Comparison of ENCODE assay signal across 1 cellular context in genomic region chr20:1382670-1383069, GRCh38.
TF ChIP-seq lines count a peak whose summit lies in the region.

No MANE protein-coding gene starts in this region.

TF ChIP-seq in HepG2, 621 proteins besides CTCF, POLR2A, EP300 and RAD21:
- 0 out of 2 replicates have a peak, but pooled peaks have one; percentile 23 for TF ChIP-seq RBFOX2 (IDR thresholded peaks at IDR 0.05; ENCODE audit: low read depth, low read length)
- no peak for TF ChIP-seq ZFP90 (CRISPR knock-in tag; IDR thresholded peaks at IDR 0.05; ENCODE audit: borderline replicate concordance)
